In genomic region chr2:20052872-20053281, GRCh38 we compare ENCODE assay signal across 8 cellular contexts. TPM values are rescaled to one million over a fixed set of nuclear protein-coding genes. Genes with fewer than 3 reads are reported as not detected.
DNase-seq lines count a peak whose midpoint lies in the region; ATAC-seq and TF ChIP-seq lines count a peak whose summit lies in the region.

No MANE protein-coding gene starts in this region.

- peaks cover 0 to 16% of the 10 kb centered on the region in 2 donors for H3K4me1 ChIP-seq in lung (ENCODE audit: control insufficient read depth in 2 of 2, insufficient read depth in 2 of 2, low read length in 2 of 2)

- WGBS in lung, 2 donors, result 11 to 23% methylated on average over 5 of the region's 5 CpGs

- peaks cover 3 to 33% (median 16%) of the 10 kb centered on the region in 5 donors for H3K27me3 Mint-ChIP-seq in naive thymus-derived CD8-positive, alpha-beta T cell

- no peak overlapping the region for H3K4me3 Mint-ChIP-seq in naive thymus-derived CD8-positive, alpha-beta T cell

- TF ChIP-seq CTCF in choroid plexus epithelial cell (conservative IDR thresholded peaks at IDR 0.05; ENCODE audit: low read depth, low read length) (no peak), lung (IDR thresholded peaks at IDR 0.05; ENCODE audit: control extremely low read depth, extremely low read depth) (no peak)

- no peaks in the 10 kb centered on the region for H3K9me3 ChIP-seq in lung (ENCODE audit: control insufficient read depth in 2 of 2, insufficient read depth in 1 of 2, low read length in 1 of 2)

- ATAC-seq in lung (ENCODE audit: insufficient read depth, low FRiP score), result peak; percentile 44
- no peak for ATAC-seq in naive thymus-derived CD8-positive, alpha-beta T cell

- H3K4me3 ChIP-seq in choroid plexus epithelial cell (ENCODE audit: low read depth, low read length) (peak overlapping the region; percentile 92), lung (no peak overlapping the region)

- no peaks in the 10 kb centered on the region for H3K27me3 ChIP-seq in lung (ENCODE audit: control insufficient read depth, insufficient read depth)

- POLR2A ChIA-PET in naive thymus-derived CD8-positive, alpha-beta T cell (lab: Charles Lee), result interaction anchor here (0.5 to 0.9 kb wide), 3 partner anchors 63 to 720 kb away, joined by 3 to 4 read pairs (median 3); partner anchors contain the start of gene WDR35

- DNase-seq in SIG-M5 treated with dmso at 0.1 percent for 504 hours (lab: John Stamatoyannopoulos, UW; ENCODE audit: unreplicated experiment) (peak; percentile 36), SIG-M5 (lab: John Stamatoyannopoulos, UW) (no peak), NCI-H510A treated with DMSO at 0.1 percent for 48 hours (lab: John Stamatoyannopoulos, UW) (peak; percentile 85), choroid plexus epithelial cell (ENCODE audit: low read depth) (peak; percentile 89), lung (ENCODE audit: low spot score) (peak; percentile 76), NK-92 (lab: John Stamatoyannopoulos, UW; ENCODE audit: unreplicated experiment) (no peak)
- no peak for DNase-seq in activated CD8-positive, alpha-beta memory T cell treated with anti-CD3 and anti-CD28 coated beads for 24 hours
- DNase-seq in naive thymus-derived CD8-positive, alpha-beta T cell, result no peak

- peaks cover 23 to 29% (median 28%) of the 10 kb centered on the region in 4 donors for H3K4me1 Mint-ChIP-seq in naive thymus-derived CD8-positive, alpha-beta T cell

- H3K9me3 Mint-ChIP-seq in naive thymus-derived CD8-positive, alpha-beta T cell, result no peaks in the 10 kb centered on the region

- H3K36me3 ChIP-seq in lung (ENCODE audit: control insufficient read depth in 2 of 2, insufficient read depth in 2 of 2, low read length in 2 of 2), result no peaks in the 10 kb centered on the region

- no peaks in the 10 kb centered on the region for H3K36me3 Mint-ChIP-seq in naive thymus-derived CD8-positive, alpha-beta T cell

- no peak overlapping the region for H3K27ac Mint-ChIP-seq in naive thymus-derived CD8-positive, alpha-beta T cell

- H3K27ac ChIP-seq in lung (ENCODE audit: low read depth in 1 of 2, low read length in 1 of 2), result peak overlapping the region in 1 of 2 donors; percentile 90

RNA-seq across cellular contexts. Expression of gene LAPTM4A, which starts 1.4 kb away (rescaled TPM):
- 100 to 1,000 TPM; 173 to 234 TPM for total RNA-seq in lung
- polyA plus RNA-seq in lung, result 100 to 1,000 TPM; 155 to 236 TPM
- 10 to 100 TPM; 45.7 to 46.0 TPM for total RNA-seq in naive thymus-derived CD8-positive, alpha-beta T cell
- polyA plus RNA-seq in naive thymus-derived CD8-positive, alpha-beta T cell, result 100 to 1,000 TPM in 1 of 3 donors, 10 to 100 TPM in 2; 88.7 to 100 (median 97.1) TPM

RNA-seq across cellular contexts. Expression of gene MATN3, which starts 40.4 kb away (rescaled TPM):
- total RNA-seq in lung, result 1 to 10 TPM; 2.9 to 3.6 TPM
- polyA plus RNA-seq in lung, result 1 to 10 TPM; 2.7 to 3.1 TPM
- total RNA-seq in naive thymus-derived CD8-positive, alpha-beta T cell, result not detected
- polyA plus RNA-seq in naive thymus-derived CD8-positive, alpha-beta T cell, result not detected

Comparison
In these comparisons a context has a peak if more than half of its experiments do, and no peak if none do; other contexts are left out.
1. DNase-seq: peak in SIG-M5 treated with dmso at 0.1 percent for 504 hours (single experiment), NCI-H510A treated with DMSO at 0.1 percent for 48 hours (single experiment), choroid plexus epithelial cell (single experiment) and lung (single experiment); none in SIG-M5 (single experiment), NK-92 (single experiment), activated CD8-positive, alpha-beta memory T cell treated with anti-CD3 and anti-CD28 coated beads for 24 hours (single experiment) and naive thymus-derived CD8-positive, alpha-beta T cell (0 of 10).